Comparison of ENCODE assay signal across 10 cellular contexts in the genomic region with DNA sequence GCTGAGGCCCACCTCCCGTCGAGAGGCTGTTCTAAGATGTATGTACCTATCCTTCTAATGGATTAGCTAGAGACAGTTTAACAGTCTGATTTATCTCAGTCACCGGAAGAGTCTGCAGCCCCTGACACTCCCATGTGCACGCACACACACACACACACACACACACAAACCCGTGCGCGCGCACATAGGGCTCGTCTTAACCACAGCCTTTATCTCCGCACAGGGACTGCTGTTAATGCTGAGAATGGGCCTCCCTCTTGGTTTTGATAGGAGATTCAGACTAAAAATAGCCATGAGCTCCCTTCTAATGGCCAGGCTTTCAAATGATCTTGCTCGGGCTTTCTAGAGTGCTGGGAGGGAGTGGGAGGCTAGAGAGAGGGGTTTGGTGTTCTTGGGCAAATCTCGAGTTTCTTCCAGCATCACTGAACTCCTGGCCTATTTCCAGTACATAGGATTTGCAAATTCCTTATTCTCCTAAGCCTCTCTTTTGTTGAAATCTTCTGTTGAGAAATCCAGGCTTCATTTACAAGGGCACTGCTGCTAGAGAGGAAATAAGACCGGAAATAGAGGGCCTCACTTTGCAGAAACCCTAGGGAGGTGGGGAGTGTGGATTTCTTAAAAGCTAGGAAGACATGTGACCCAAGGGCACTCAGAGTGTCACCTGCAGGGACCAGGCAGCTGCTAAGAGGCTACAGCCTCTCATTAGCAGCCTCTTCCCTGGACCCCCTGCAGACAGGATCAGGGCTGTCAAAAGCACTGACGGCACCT. TPM values are rescaled to one million over a fixed set of nuclear protein-coding genes. Genes with fewer than 3 reads are reported as not detected.
DNase-seq lines count a peak whose midpoint lies in the region; ATAC-seq and TF ChIP-seq lines count a peak whose summit lies in the region.
"Had no signal": no experiment of that assay in that cellular context is flagged by ENCODE, and none has a peak within 500 bp of the region (broad histone marks: within the 10 kb centered on the region; RNA-seq: fewer than 3 reads in every experiment).

No MANE protein-coding gene starts in this region.

- DNase-seq in Right ventricle myocardium inferior (ENCODE audit: missing footprints) (no peak), right atrium auricular region (ENCODE audit: low spot score) (no peak), OCI-M1 (lab: John Stamatoyannopoulos, UW) (peak; percentile 99), choroid plexus epithelial cell (ENCODE audit: low read depth) (peak; percentile 59), NK-92 (lab: John Stamatoyannopoulos, UW; ENCODE audit: unreplicated experiment) (no peak), suprapubic skin (ENCODE audit: low spot score in 2 of 2) (no peak)
- no peak for DNase-seq in stimulated activated effector memory CD8-positive, alpha-beta T cell treated with anti-CD3 and anti-CD28 coated beads, Interleukin-12 subunit alpha, Interleukin-12 subunit beta, amount 100 ng/mL, for 72 hours (ENCODE audit: low spot score in 2 of 2)
- DNase-seq: NCI-H524 treated with DMSO at 0.1 percent for 48 hours had no signal

- TF ChIP-seq CTCF in right atrium auricular region (IDR thresholded peaks at IDR 0.05) (no peak), choroid plexus epithelial cell (conservative IDR thresholded peaks at IDR 0.05; ENCODE audit: low read depth, low read length) (no peak), suprapubic skin (IDR thresholded peaks at IDR 0.05) (no peak)

- H3K27me3 ChIP-seq in right atrium auricular region = no peaks in the 10 kb centered on the region
- no peaks in the 10 kb centered on the region for H3K27me3 ChIP-seq in suprapubic skin

- H3K4me3 ChIP-seq in right atrium auricular region (no peak overlapping the region), choroid plexus epithelial cell (ENCODE audit: low read depth, low read length) (no peak overlapping the region), suprapubic skin (no peak overlapping the region)

- H3K9me3 ChIP-seq in right atrium auricular region (no peaks in the 10 kb centered on the region), suprapubic skin (no peaks in the 10 kb centered on the region)

- H3K36me3 ChIP-seq in right atrium auricular region (no peaks in the 10 kb centered on the region), suprapubic skin (no peaks in the 10 kb centered on the region)

- no peak for TF ChIP-seq EP300 in suprapubic skin (IDR thresholded peaks at IDR 0.05)

- H3K9me3 Mint-ChIP-seq in stimulated activated effector memory CD8-positive, alpha-beta T cell treated with anti-CD3 and anti-CD28 coated beads, Interleukin-12 subunit alpha, Interleukin-12 subunit beta, amount 100 ng/mL, for 72 hours = no peaks in the 10 kb centered on the region

- WGBS in suprapubic skin = 78% methylated on average over 14 of the region's 14 CpGs

- H3K36me3 Mint-ChIP-seq in stimulated activated effector memory CD8-positive, alpha-beta T cell treated with anti-CD3 and anti-CD28 coated beads, Interleukin-12 subunit alpha, Interleukin-12 subunit beta, amount 100 ng/mL, for 72 hours = no peaks in the 10 kb centered on the region

- intact Hi-C loops in Right ventricle myocardium inferior (cut with DNase I) = no loop called here

- H3K4me1 ChIP-seq in right atrium auricular region = peaks cover 0 to 30% of the 10 kb centered on the region in 2 donors
- peaks cover 2% of the 10 kb centered on the region for H3K4me1 ChIP-seq in suprapubic skin

- H3K27ac ChIP-seq in right atrium auricular region = peak overlapping the region in 1 of 2 donors; percentile 14
- no peak overlapping the region for H3K27ac ChIP-seq in suprapubic skin

- no peak for TF ChIP-seq POLR2A in suprapubic skin (IDR thresholded peaks at IDR 0.05)

- peaks cover 8% of the 10 kb centered on the region for H3K4me1 Mint-ChIP-seq in stimulated activated effector memory CD8-positive, alpha-beta T cell treated with anti-CD3 and anti-CD28 coated beads, Interleukin-12 subunit alpha, Interleukin-12 subunit beta, amount 100 ng/mL, for 72 hours

- H3K4me3 Mint-ChIP-seq in stimulated activated effector memory CD8-positive, alpha-beta T cell treated with anti-CD3 and anti-CD28 coated beads, Interleukin-12 subunit alpha, Interleukin-12 subunit beta, amount 100 ng/mL, for 72 hours = no peak overlapping the region

- peak overlapping the region; percentile 74 for H3K27ac Mint-ChIP-seq in stimulated activated effector memory CD8-positive, alpha-beta T cell treated with anti-CD3 and anti-CD28 coated beads, Interleukin-12 subunit alpha, Interleukin-12 subunit beta, amount 100 ng/mL, for 72 hours

- peak; percentile 15 for ATAC-seq in Right ventricle myocardium inferior
- no peak for ATAC-seq in stimulated activated effector memory CD8-positive, alpha-beta T cell treated with anti-CD3 and anti-CD28 coated beads, Interleukin-12 subunit alpha, Interleukin-12 subunit beta, amount 100 ng/mL, for 72 hours
- ATAC-seq in HG02885 (IDR thresholded peaks at IDR 0.05; ENCODE audit: poor library complexity, unreplicated experiment) = no peak

RNA-seq across cellular contexts. Expression of a gene that starts 2.4 kb away (rescaled TPM):
- not detected for total RNA-seq in Right ventricle myocardium inferior
- under 1 TPM in 1 of 2 donors, not detected in 1; 0.15 TPM for total RNA-seq in right atrium auricular region
- total RNA-seq in suprapubic skin = not detected
- total RNA-seq: mucosa of gallbladder had no signal

RNA-seq across cellular contexts. Expression of a gene that starts 46.1 kb away (rescaled TPM):
- total RNA-seq in Right ventricle myocardium inferior = 91.5 TPM
- 10 to 100 TPM; 43.3 to 43.4 TPM for total RNA-seq in right atrium auricular region
- total RNA-seq in suprapubic skin = 10 to 100 TPM in 2 of 4 donors, 1 to 10 TPM in 2; 4.4 to 23.3 (median 12.9) TPM

Comparison
In these comparisons a context has a peak if more than half of its experiments do, and no peak if none do; other contexts are left out.
1. DNase-seq: peak in OCI-M1 (single experiment) and choroid plexus epithelial cell (single experiment); none in Right ventricle myocardium inferior (single experiment), right atrium auricular region (single experiment), stimulated activated effector memory CD8-positive, alpha-beta T cell treated with anti-CD3 and anti-CD28 coated beads, Interleukin-12 subunit alpha, Interleukin-12 subunit beta, amount 100 ng/mL, for 72 hours (0 of 2), NK-92 (single experiment) and suprapubic skin (0 of 2).